26 cellular contexts compared by ENCODE assay signal in the genomic region with DNA sequence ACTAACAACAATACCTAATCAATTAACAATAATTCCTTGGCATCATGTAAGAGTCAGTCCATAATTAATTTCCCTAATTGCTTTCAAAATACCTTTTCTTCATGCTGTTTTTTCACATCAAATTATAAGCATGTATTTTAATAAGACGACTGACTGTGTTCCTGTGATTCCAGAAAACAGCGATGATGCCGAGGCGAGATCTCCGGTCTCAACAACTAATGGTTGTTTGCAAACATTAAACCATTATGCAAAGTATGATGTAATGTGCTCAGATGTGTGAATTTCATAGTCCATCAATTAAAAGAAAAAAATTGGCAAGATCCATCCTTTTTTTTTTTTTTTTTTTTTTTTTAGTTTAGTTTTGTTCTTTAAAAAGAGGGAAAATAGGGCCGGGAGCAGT.
"Had no signal": no experiment of that assay in that cellular context is flagged by ENCODE, and none has a peak within 500 bp of the region (broad histone marks: within the 10 kb centered on the region; RNA-seq: fewer than 3 reads in every experiment).

No MANE protein-coding gene starts in this region.

- H3K27ac ChIP-seq: body of pancreas, coronary artery, esophagus muscularis mucosa, foreskin keratinocyte, gastroesophageal sphincter, heart right ventricle had no signal

- DNase-seq: activated CD4-positive, alpha-beta memory T cell treated with anti-CD3 and anti-CD28 coated beads for 36 hours; activated CD4-positive, alpha-beta T cell treated with anti-CD3 and anti-CD28 coated beads for 36 hours; activated CD4-positive, alpha-beta T cell treated with anti-CD3 and anti-CD28 coated beads, Interleukin-2, amount 10 ng/mL, durations not matched to agents 24 days and 14 days; activated CD4-positive, CD25-positive, alpha-beta regulatory T cell; activated CD4-positive, CD25-positive, alpha-beta regulatory T cell treated with anti-CD3 and anti-CD28 coated beads, Interleukin-2, amount 50 U/mL, for 72 hours; activated CD8-positive, alpha-beta memory T cell treated with anti-CD3 and anti-CD28 coated beads, Interleukin-2, amount 50 U/mL, for 48 hours; activated gamma-delta T cell; activated naive CD4-positive, alpha-beta T cell; activated naive CD4-positive, alpha-beta T cell treated with anti-CD3 and anti-CD28 coated beads, Interleukin-2, amount 50 U/mL, for 16 hours; activated T-cell treated with anti-CD3 and anti-CD28 coated beads for 4 hours; activated T-cell treated with anti-CD3 and anti-CD28 coated beads, Interleukin-2, amount 50 U/mL, for 24 hours; activated T-cell treated with anti-CD3 and anti-CD28 coated beads, Interleukin-2, amount 50 U/mL, for 72 hours; amniotic stem cell; aorta; body of pancreas; central memory CD4-positive, alpha-beta T cell; cerebellar nuclear complex; effector CD4-positive, alpha-beta T cell; effector memory CD8-positive, alpha-beta T cell; erythroblast; foreskin keratinocyte; heart right ventricle; T-helper 2 cell had no signal

- ATAC-seq: activated CD4-positive, alpha-beta T cell treated with anti-CD3 and anti-CD28 coated beads for 36 hours; activated T-cell treated with anti-CD3 and anti-CD28 coated beads, Interleukin-2, amount 50 U/mL, for 72 hours; body of pancreas; effector memory CD8-positive, alpha-beta T cell; foreskin keratinocyte; gastroesophageal sphincter; heart right ventricle had no signal
